In the genomic region with DNA sequence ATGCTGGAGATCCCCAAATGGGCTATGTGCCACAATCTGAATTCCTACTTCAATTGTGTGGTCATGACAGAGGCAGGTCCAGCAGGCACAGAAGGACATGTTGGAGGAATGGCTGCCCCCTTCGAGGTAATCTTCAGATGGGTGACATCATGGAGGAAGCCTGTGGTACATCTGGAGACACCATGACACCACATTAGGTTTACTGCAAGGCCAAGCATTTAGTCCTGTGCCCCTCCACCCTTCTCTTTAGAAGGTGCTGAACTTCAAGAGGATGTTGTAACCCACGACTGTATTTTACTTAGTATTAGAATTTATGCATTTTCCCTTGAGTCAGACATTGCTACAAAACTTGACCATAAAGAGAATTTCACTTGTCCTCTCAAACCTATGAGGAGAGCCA, we compare ENCODE assay signal across 24 cellular contexts.
DNase-seq lines count a peak whose midpoint lies in the region; ATAC-seq lines count a peak whose summit lies in the region.
"Had no signal": no experiment of that assay in that cellular context is flagged by ENCODE, and none has a peak within 500 bp of the region (broad histone marks: within the 10 kb centered on the region; RNA-seq: fewer than 3 reads in every experiment).

No MANE protein-coding gene starts in this region.

- H3K27ac ChIP-seq in right cardiac atrium (ENCODE audit: low read length): peak overlapping the region; percentile 54
- H3K27ac ChIP-seq in layer of hippocampus (ENCODE audit: low read depth, low read length): peak overlapping the region; percentile 55
- H3K27ac ChIP-seq: 22Rv1; BLaER1 treated with 17β-estradiol and CSF1 and Interleukin-3, amounts not matched to agents 10 nM and 100 nM; HL-60 had no signal

- peaks cover 13% of the 10 kb centered on the region for H3K4me1 ChIP-seq in right cardiac atrium (ENCODE audit: control insufficient read depth, insufficient read depth, low read length)
- H3K4me1 ChIP-seq: BLaER1 treated with 17β-estradiol and CSF1 and Interleukin-3, amounts not matched to agents 10 nM and 100 nM; Caco-2 had no signal

- peaks cover 4% of the 10 kb centered on the region for H3K36me3 Mint-ChIP-seq in activated CD4-positive, alpha-beta memory T cell treated with anti-CD3 and anti-CD28 coated beads, Interleukin-2, amount 10 ng/mL, durations not matched to agents 7 days and 5 days (ENCODE audit: low read depth)
- H3K36me3 Mint-ChIP-seq in activated CD4-positive, alpha-beta memory T cell treated with anti-CD3 and anti-CD28 coated beads for 36 hours: no peaks in the 10 kb centered on the region

- H3K9me3 ChIP-seq in right cardiac atrium (ENCODE audit: control insufficient read depth, low read length): no peaks in the 10 kb centered on the region
- H3K9me3 ChIP-seq: HAP-1 had no signal

- CTCF ChIA-PET in activated CD4-positive, alpha-beta memory T cell treated with anti-CD3 and anti-CD28 coated beads, Interleukin-2, amount 10 ng/mL, durations not matched to agents 7 days and 5 days (lab: Charles Lee): interaction anchor here (1.0 to 1.8 kb wide), 2 partner anchors 24 to 172 kb away, joined by 4 read pairs; no protein-coding TSS in a partner anchor
- CTCF ChIA-PET in activated CD4-positive, alpha-beta memory T cell treated with anti-CD3 and anti-CD28 coated beads for 36 hours (lab: Charles Lee): interaction anchor here (0.7 kb wide), 1 partner anchor 172 kb away, joined by 3 read pairs; no protein-coding TSS in a partner anchor

- H3K27ac Mint-ChIP-seq in activated CD4-positive, alpha-beta memory T cell treated with anti-CD3 and anti-CD28 coated beads, Interleukin-2, amount 10 ng/mL, durations not matched to agents 7 days and 5 days: no peak overlapping the region
- no peak overlapping the region for H3K27ac Mint-ChIP-seq in activated CD4-positive, alpha-beta memory T cell treated with anti-CD3 and anti-CD28 coated beads for 36 hours
- H3K27ac Mint-ChIP-seq: CD4-positive, alpha-beta memory T cell had no signal

- H3K4me3 ChIP-seq in right cardiac atrium (ENCODE audit: low read length): no peak overlapping the region
- H3K4me3 ChIP-seq: BLaER1 treated with 17β-estradiol and CSF1 and Interleukin-3, amounts not matched to agents 10 nM and 100 nM; GM12878; HAP-1; K562; MG63 had no signal

- H3K4me3 Mint-ChIP-seq in activated CD4-positive, alpha-beta memory T cell treated with anti-CD3 and anti-CD28 coated beads, Interleukin-2, amount 10 ng/mL, durations not matched to agents 7 days and 5 days: no peak overlapping the region
- no peak overlapping the region for H3K4me3 Mint-ChIP-seq in activated CD4-positive, alpha-beta memory T cell treated with anti-CD3 and anti-CD28 coated beads for 36 hours
- H3K4me3 Mint-ChIP-seq: CD4-positive, alpha-beta memory T cell had no signal

- H3K9me3 Mint-ChIP-seq in activated CD4-positive, alpha-beta memory T cell treated with anti-CD3 and anti-CD28 coated beads, Interleukin-2, amount 10 ng/mL, durations not matched to agents 7 days and 5 days: peaks cover 4% of the 10 kb centered on the region
- H3K9me3 Mint-ChIP-seq in activated CD4-positive, alpha-beta memory T cell treated with anti-CD3 and anti-CD28 coated beads for 36 hours: peaks cover 5% of the 10 kb centered on the region

- no peak for ATAC-seq in right cardiac atrium
- no peak for ATAC-seq in GM21528 (IDR thresholded peaks at IDR 0.05; ENCODE audit: low FRiP score, unreplicated experiment)
- ATAC-seq: GM12878, K562, Right ventricle myocardium inferior had no signal

- H3K27me3 ChIP-seq in right cardiac atrium (ENCODE audit: control insufficient read depth, insufficient read depth) (no peaks in the 10 kb centered on the region), layer of hippocampus (ENCODE audit: control insufficient read depth, insufficient read depth, low read length) (no peaks in the 10 kb centered on the region)
- H3K27me3 ChIP-seq: BLaER1 treated with 17β-estradiol and CSF1 and Interleukin-3, amounts not matched to agents 10 nM and 100 nM; MG63 had no signal

- peak; percentile 15 for DNase-seq in activated CD4-positive, alpha-beta memory T cell treated with anti-CD3 and anti-CD28 coated beads, Interleukin-2, amount 10 ng/mL, durations not matched to agents 7 days and 5 days
- no peak for DNase-seq in activated CD4-positive, alpha-beta memory T cell treated with anti-CD3 and anti-CD28 coated beads for 36 hours
- DNase-seq in right cardiac atrium (no peak), cardiac septum (ENCODE audit: low spot score) (no peak), NCI-H446 (lab: John Stamatoyannopoulos, UW) (no peak)
- no peak for DNase-seq in stimulated activated CD4-positive, alpha-beta T cell treated with anti-CD3 and anti-CD28 coated beads, Interleukin-4, amount 100 ng/mL, for 1 hour
- DNase-seq: ACHN; Caco-2; CD4-positive, alpha-beta memory T cell; DND-41; MG63; NCI-H1417 treated with DMSO at 0.1 percent for 48 hours; NCI-H187; NCI-H446 treated with DMSO at 0.1 percent for 48 hours; NCI-H526 treated with DMSO at 0.1 percent for 48 hours had no signal

- intact Hi-C loops in activated CD4-positive, alpha-beta memory T cell treated with anti-CD3 and anti-CD28 coated beads for 36 hours (cut with micrococcal nuclease): no loop called here
- intact Hi-C loops in right cardiac atrium (cut with DNase I): no loop called here
- intact Hi-C loops in cardiac septum (cut with DNase I): no loop called here

- POLR2A ChIA-PET in activated CD4-positive, alpha-beta memory T cell treated with anti-CD3 and anti-CD28 coated beads, Interleukin-2, amount 10 ng/mL, durations not matched to agents 7 days and 5 days (lab: Charles Lee): no interaction called here
- POLR2A ChIA-PET in activated CD4-positive, alpha-beta memory T cell treated with anti-CD3 and anti-CD28 coated beads for 36 hours (lab: Charles Lee): no interaction called here

- WGBS in right cardiac atrium: 74% methylated on average over 2 of the region's 2 CpGs

- H3K27me3 Mint-ChIP-seq in activated CD4-positive, alpha-beta memory T cell treated with anti-CD3 and anti-CD28 coated beads, Interleukin-2, amount 10 ng/mL, durations not matched to agents 7 days and 5 days: peaks cover 8% of the 10 kb centered on the region
- no peaks in the 10 kb centered on the region for H3K27me3 Mint-ChIP-seq in activated CD4-positive, alpha-beta memory T cell treated with anti-CD3 and anti-CD28 coated beads for 36 hours

- H3K4me1 Mint-ChIP-seq in activated CD4-positive, alpha-beta memory T cell treated with anti-CD3 and anti-CD28 coated beads, Interleukin-2, amount 10 ng/mL, durations not matched to agents 7 days and 5 days: peaks cover 9% of the 10 kb centered on the region
- H3K4me1 Mint-ChIP-seq in activated CD4-positive, alpha-beta memory T cell treated with anti-CD3 and anti-CD28 coated beads for 36 hours (ENCODE audit: low read depth): peaks cover under 1% of the 10 kb centered on the region
